ENCODE assay signal across 29 cellular contexts in the genomic region with DNA sequence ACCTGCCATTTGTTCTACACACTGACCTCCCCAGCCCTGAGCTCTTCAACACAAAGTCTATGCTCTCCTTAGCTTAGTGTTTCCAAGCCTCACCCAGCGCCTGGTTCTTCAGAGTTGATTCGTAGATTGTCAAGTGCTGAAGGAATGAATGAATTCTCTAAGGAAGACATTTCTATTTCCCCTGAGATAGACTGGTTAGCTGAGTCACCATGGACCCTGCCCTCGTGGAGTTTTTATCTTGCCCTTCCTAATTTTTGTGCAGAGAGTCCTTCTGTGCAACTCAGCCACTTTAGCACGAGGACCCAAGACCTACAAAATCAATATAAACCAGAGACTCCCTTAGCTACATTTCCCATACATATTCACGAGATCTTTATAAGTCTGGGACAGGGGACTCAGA. TPM values are rescaled to one million over a fixed set of nuclear protein-coding genes. Genes with fewer than 3 reads are reported as not detected.
"Had no signal": no experiment of that assay in that cellular context is flagged by ENCODE, and none has a peak within 500 bp of the region (broad histone marks: within the 10 kb centered on the region; RNA-seq: fewer than 3 reads in every experiment).

No MANE protein-coding gene starts in this region.

- H3K9me3 Mint-ChIP-seq: memory B cell; mesothelial cell of epicardium; natural killer cell; neural crest cell; stimulated activated effector memory CD8-positive, alpha-beta T cell treated with anti-CD3 and anti-CD28 coated beads, Interleukin-12 subunit alpha, Interleukin-12 subunit beta, amount 100 ng/mL, for 72 hours had no signal

- H3K27ac ChIP-seq: dorsolateral prefrontal cortex, esophagus muscularis mucosa, gastrocnemius medialis, heart right ventricle, left ventricle myocardium inferior, lower lobe of right lung, right atrium auricular region, suprapubic skin, tibial artery, upper lobe of left lung, uterus had no signal

- H3K27me3 ChIP-seq: gastrocnemius medialis, right atrium auricular region, suprapubic skin, tibial artery, upper lobe of left lung, uterus had no signal

- ATAC-seq: gastrocnemius medialis; heart right ventricle; lower lobe of right lung; natural killer cell; stimulated activated effector memory CD8-positive, alpha-beta T cell treated with anti-CD3 and anti-CD28 coated beads, Interleukin-12 subunit alpha, Interleukin-12 subunit beta, amount 100 ng/mL, for 72 hours; stimulated activated naive CD8-positive, alpha-beta T cell treated with anti-CD3 and anti-CD28 coated beads, Interleukin-15, Interleukin-2, amounts not matched to agents 100 U/mL and 50 U/mL, for 24 hours had no signal

- H3K9me3 ChIP-seq: esophagus muscularis mucosa, gastrocnemius medialis, heart right ventricle, left ventricle myocardium inferior, lower lobe of right lung, right atrium auricular region, suprapubic skin, tibial artery, upper lobe of left lung, uterus had no signal

- H3K27me3 Mint-ChIP-seq: memory B cell had no signal

- H3K36me3 Mint-ChIP-seq: memory B cell, mesothelial cell of epicardium, natural killer cell had no signal

- DNase-seq: cortex of kidney; dorsolateral prefrontal cortex; effector CD8-positive, alpha-beta T cell; gastrocnemius medialis; heart right ventricle; left ventricle myocardium inferior; lower lobe of right lung; natural killer cell; posterior cingulate gyrus; stimulated activated CD4-positive, alpha-beta T cell treated with anti-CD3 and anti-CD28 coated beads, Interleukin-4, amount 100 ng/mL, for 1 hour; stimulated activated CD8-positive, alpha-beta memory T cell treated with anti-CD3 and anti-CD28 coated beads, Interleukin-4, amount 100 ng/mL, for 48 hours; stimulated activated naive CD8-positive, alpha-beta T cell treated with anti-CD3 and anti-CD28 coated beads, Interleukin-15, Interleukin-2, amounts not matched to agents 100 U/mL and 50 U/mL, for 24 hours; tibial artery; upper lobe of left lung; uterus had no signal

- FAIRE-seq: endometrium, keratinocyte had no signal

- H3K27ac Mint-ChIP-seq: memory B cell; mesothelial cell of epicardium; natural killer cell; stimulated activated effector memory CD8-positive, alpha-beta T cell treated with anti-CD3 and anti-CD28 coated beads, Interleukin-12 subunit alpha, Interleukin-12 subunit beta, amount 100 ng/mL, for 72 hours had no signal

- H3K4me3 ChIP-seq: dorsolateral prefrontal cortex, esophagus muscularis mucosa, gastrocnemius medialis, heart right ventricle, left ventricle myocardium inferior, lower lobe of right lung, right atrium auricular region, smooth muscle cell, suprapubic skin, tibial artery, upper lobe of left lung, uterus had no signal

- H3K36me3 ChIP-seq: esophagus muscularis mucosa, gastrocnemius medialis, heart right ventricle, left ventricle myocardium inferior, lower lobe of right lung, right atrium auricular region, suprapubic skin, tibial artery, upper lobe of left lung, uterus had no signal

- H3K4me2 ChIP-seq: smooth muscle cell had no signal

- H3K4me1 ChIP-seq: esophagus muscularis mucosa, gastrocnemius medialis, left ventricle myocardium inferior, right atrium auricular region, tibial artery, uterus had no signal

- H3K4me3 Mint-ChIP-seq: memory B cell; mesothelial cell of epicardium; natural killer cell; neural crest cell; stimulated activated effector memory CD8-positive, alpha-beta T cell treated with anti-CD3 and anti-CD28 coated beads, Interleukin-12 subunit alpha, Interleukin-12 subunit beta, amount 100 ng/mL, for 72 hours had no signal

RNA-seq across cellular contexts. Expression of gene CD244, which starts 2.6 kb away (rescaled TPM):
- total RNA-seq: fibroblast of villous mesenchyme, gastrocnemius medialis, mesothelial cell of epicardium, myocyte, neural crest cell, osteocyte, pulmonary artery endothelial cell had no signal
- polyA plus RNA-seq: keratinocyte, smooth muscle cell had no signal

RNA-seq across cellular contexts. Expression of gene ITLN1, which starts 19.7 kb away (rescaled TPM):
- total RNA-seq: fibroblast of villous mesenchyme, mesothelial cell of epicardium, myocyte, natural killer cell, neural crest cell, osteocyte, pulmonary artery endothelial cell, smooth muscle cell, suprapubic skin had no signal
- polyA plus RNA-seq: keratinocyte, smooth muscle cell had no signal
